Comparison of ENCODE assay signal across 19 cellular contexts in genomic region chr18:79581911-79582310, GRCh38.
A peak's percentile ranks its signal among the peaks of the same experiment; 100 is the strongest.
DNase-seq lines count a peak whose midpoint lies in the region; ATAC-seq and TF ChIP-seq lines count a peak whose summit lies in the region.
"Had no signal": no experiment of that assay in that cellular context is flagged by ENCODE, and none has a peak within 500 bp of the region (broad histone marks: within the 10 kb centered on the region; RNA-seq: fewer than 3 reads in every experiment).

No MANE protein-coding gene starts in this region.

- TF ChIP-seq CTCF in left ventricle myocardium inferior (IDR thresholded peaks at IDR 0.05; ENCODE audit: borderline replicate concordance) (no peak), WERI-Rb-1 (IDR thresholded peaks at IDR 0.05; ENCODE audit: low read depth, low read length) (no peak), left lung (IDR thresholded peaks at IDR 0.05) (no peak), upper lobe of left lung (IDR thresholded peaks at IDR 0.05) (no peak)
- TF ChIP-seq CTCF in CD8-positive, alpha-beta T cell (IDR thresholded peaks at IDR 0.05): no peak

- H3K27me3 ChIP-seq in left ventricle myocardium inferior (ENCODE audit: low read depth) (peaks cover 9% of the 10 kb centered on the region), WERI-Rb-1 (ENCODE audit: insufficient read depth, low read depth, severe bottlenecking) (no peaks in the 10 kb centered on the region), left lung (peaks cover 0 to 20% of the 10 kb centered on the region in 2 donors), trophoblast cell (ENCODE audit: insufficient read depth, low read length) (no peaks in the 10 kb centered on the region), upper lobe of left lung (no peaks in the 10 kb centered on the region)
- H3K27me3 ChIP-seq in CD8-positive, alpha-beta T cell (ENCODE audit: insufficient read depth, low read length): no peaks in the 10 kb centered on the region
- H3K27me3 ChIP-seq: BLaER1 treated with 17β-estradiol and CSF1 and Interleukin-3, amounts not matched to agents 10 nM and 100 nM had no signal

- no peaks in the 10 kb centered on the region for H3K36me3 Mint-ChIP-seq in CD8-positive, alpha-beta T cell

- no peak overlapping the region for H2AFZ ChIP-seq in trophoblast cell (ENCODE audit: insufficient read depth, low read length, poor library complexity)
- H2AFZ ChIP-seq: GM23248 had no signal

- no CpG with 5 or more reads among the region's 8 CpGs for WGBS in trophoblast cell (ENCODE audit: extremely low coverage, insufficient coverage, insufficient read length)
- WGBS in upper lobe of left lung, 2 donors: 95 to 98% methylated on average over 6 to 8 of the region's 8 CpGs

- no peak overlapping the region for H2BK5ac ChIP-seq in trophoblast cell (ENCODE audit: low read depth, low read length, poor library complexity)

- H3K4me1 Mint-ChIP-seq in CD8-positive, alpha-beta T cell (ENCODE audit: low read depth): peaks cover 6% of the 10 kb centered on the region

- H3K36me3 ChIP-seq in left ventricle myocardium inferior: no peaks in the 10 kb centered on the region
- no peaks in the 10 kb centered on the region for H3K36me3 ChIP-seq in WERI-Rb-1
- no peaks in the 10 kb centered on the region for H3K36me3 ChIP-seq in left lung
- no peaks in the 10 kb centered on the region for H3K36me3 ChIP-seq in trophoblast cell (ENCODE audit: control insufficient read depth in 1 of 2, insufficient read depth in 2 of 2, low read length in 2 of 2)
- H3K36me3 ChIP-seq in upper lobe of left lung: no peaks in the 10 kb centered on the region
- H3K36me3 ChIP-seq in CD8-positive, alpha-beta T cell (ENCODE audit: insufficient read depth, low read length): no peaks in the 10 kb centered on the region
- H3K36me3 ChIP-seq: BLaER1 treated with 17β-estradiol and CSF1 and Interleukin-3, amounts not matched to agents 10 nM and 100 nM had no signal

- H3K18ac ChIP-seq in trophoblast cell (ENCODE audit: low read length): no peak overlapping the region

- H3K9ac ChIP-seq in trophoblast cell (ENCODE audit: low read length): no peak overlapping the region
- H3K9ac ChIP-seq: BLaER1 treated with 17β-estradiol and CSF1 and Interleukin-3, amounts not matched to agents 10 nM and 100 nM; GM23248 had no signal

- no peak overlapping the region for H2AK5ac ChIP-seq in trophoblast cell (ENCODE audit: low read length)

- H3K4me3 Mint-ChIP-seq in CD8-positive, alpha-beta T cell: no peak overlapping the region

- peak; percentile 30 for DNase-seq in Right ventricle myocardium superior
- no peak for DNase-seq in left ventricle myocardium inferior
- DNase-seq in WERI-Rb-1: peak; percentile 2
- peak; percentile 10 to 31 for DNase-seq in left lung
- DNase-seq in trophoblast cell: no peak
- no peak for DNase-seq in upper lobe of left lung
- DNase-seq in CD8-positive, alpha-beta T cell: no peak
- DNase-seq: DND-41, GM23248, Kasumi-1, NCI-H1105 treated with DMSO at 0.1 percent for 48 hours, NCI-H187, NCI-H345, NCI-H526, SIG-M5 had no signal

- H3K79me2 ChIP-seq in trophoblast cell (ENCODE audit: control insufficient read depth, insufficient read depth, low read length, poor library complexity): no peaks in the 10 kb centered on the region

- H3K4me1 ChIP-seq in left ventricle myocardium inferior (peaks cover 15% of the 10 kb centered on the region), left lung (peaks cover 4 to 6% of the 10 kb centered on the region in 2 donors), trophoblast cell (ENCODE audit: control insufficient read depth in 1 of 2, insufficient read depth in 2 of 2, low read length in 2 of 2) (no peaks in the 10 kb centered on the region), upper lobe of left lung (peaks cover 4 to 11% (median 8%) of the 10 kb centered on the region in 4 donors)
- peaks cover 10% of the 10 kb centered on the region for H3K4me1 ChIP-seq in CD8-positive, alpha-beta T cell (ENCODE audit: insufficient read depth, low read length)
- H3K4me1 ChIP-seq: A549 had no signal

- no peak for TF ChIP-seq POLR2A in upper lobe of left lung (IDR thresholded peaks at IDR 0.05)

- no peak overlapping the region for H3K27ac ChIP-seq in left ventricle myocardium inferior (replicated peaks)
- no peak overlapping the region for H3K27ac ChIP-seq in WERI-Rb-1
- H3K27ac ChIP-seq in left lung: no peak overlapping the region
- no peak overlapping the region for H3K27ac ChIP-seq in trophoblast cell (ENCODE audit: low read depth, low read length)
- H3K27ac ChIP-seq in upper lobe of left lung: no peak overlapping the region
- H3K27ac ChIP-seq in CD8-positive, alpha-beta T cell (ENCODE audit: low read depth, low read length): no peak overlapping the region
- H3K27ac ChIP-seq: A549; BLaER1 treated with 17β-estradiol and CSF1 and Interleukin-3, amounts not matched to agents 10 nM and 100 nM; GM23248 had no signal

- intact Hi-C loops in Right ventricle myocardium superior (cut with DNase I) (no loop called here), left ventricle myocardium inferior (cut with micrococcal nuclease) (no loop called here), left lung (cut with DNase I) (no loop called here)
- intact Hi-C loops in CD8-positive, alpha-beta T cell (cut with DNase I, micrococcal nuclease): no loop called here

- peaks cover 2% of the 10 kb centered on the region for H3K27me3 Mint-ChIP-seq in CD8-positive, alpha-beta T cell (ENCODE audit: low read depth)

- H3K4me3 ChIP-seq in left ventricle myocardium inferior (no peak overlapping the region), WERI-Rb-1 (ENCODE audit: low read depth, low read length) (no peak overlapping the region), left lung (no peak overlapping the region), trophoblast cell (ENCODE audit: low read depth, low read length) (peak overlapping the region; percentile 25), upper lobe of left lung (no peak overlapping the region)
- H3K4me3 ChIP-seq in CD8-positive, alpha-beta T cell (ENCODE audit: low read depth, low read length): no peak overlapping the region
- H3K4me3 ChIP-seq: A549; BLaER1 treated with 17β-estradiol and CSF1 and Interleukin-3, amounts not matched to agents 10 nM and 100 nM; GM23248 had no signal

- no peak for ATAC-seq in Right ventricle myocardium superior (ENCODE audit: poor library complexity)
- no peak for ATAC-seq in left lung
- no peak for ATAC-seq in HG02642 (IDR thresholded peaks at IDR 0.05; ENCODE audit: poor library complexity, unreplicated experiment)
- no peak for ATAC-seq in upper lobe of left lung (ENCODE audit: low FRiP score in 2 of 2)
- no peak for ATAC-seq in CD8-positive, alpha-beta T cell
- ATAC-seq: A549, HCT116 had no signal

- CTCF ChIA-PET in CD8-positive, alpha-beta T cell (lab: Charles Lee): no interaction called here

- H4K8ac ChIP-seq in trophoblast cell (ENCODE audit: low read depth, low read length): no peak overlapping the region

- no peak overlapping the region for H2BK120ac ChIP-seq in trophoblast cell (ENCODE audit: insufficient read depth, low read length, poor library complexity)

- no peak overlapping the region for H3K4ac ChIP-seq in trophoblast cell (ENCODE audit: low read depth, low read length)

- POLR2A ChIA-PET in CD8-positive, alpha-beta T cell (lab: Charles Lee): no interaction called here

- no peak overlapping the region for H4K91ac ChIP-seq in trophoblast cell (ENCODE audit: low read depth, low read length)

- no peak overlapping the region for H4K12ac ChIP-seq in trophoblast cell (ENCODE audit: low read depth, low read length)

- H3K14ac ChIP-seq in trophoblast cell (ENCODE audit: low read length): no peak overlapping the region

- no peak overlapping the region for H3K27ac Mint-ChIP-seq in CD8-positive, alpha-beta T cell

- no peak overlapping the region for H2BK12ac ChIP-seq in trophoblast cell (ENCODE audit: low read length)

- no peaks in the 10 kb centered on the region for H3K79me1 ChIP-seq in trophoblast cell (ENCODE audit: low read length)

- H3K4me2 ChIP-seq in trophoblast cell (ENCODE audit: low read length): no peak overlapping the region
- H3K4me2 ChIP-seq: A549; BLaER1 treated with 17β-estradiol and CSF1 and Interleukin-3, amounts not matched to agents 10 nM and 100 nM had no signal

- no peaks in the 10 kb centered on the region for H3K9me3 Mint-ChIP-seq in CD8-positive, alpha-beta T cell

- H3K23ac ChIP-seq in trophoblast cell (ENCODE audit: low read length): no peak overlapping the region

- H3K9me3 ChIP-seq in left ventricle myocardium inferior (replicated peaks) (no peaks in the 10 kb centered on the region), WERI-Rb-1 (ENCODE audit: severe bottlenecking) (no peaks in the 10 kb centered on the region), left lung (no peaks in the 10 kb centered on the region), trophoblast cell (ENCODE audit: insufficient read depth, low read depth, low read length) (peaks cover 17% of the 10 kb centered on the region), upper lobe of left lung (no peaks in the 10 kb centered on the region)
- H3K9me3 ChIP-seq in CD8-positive, alpha-beta T cell (ENCODE audit: low read length): no peaks in the 10 kb centered on the region
- H3K9me3 ChIP-seq: A549; BLaER1 treated with 17β-estradiol and CSF1 and Interleukin-3, amounts not matched to agents 10 nM and 100 nM had no signal

- no peak for TF ChIP-seq EP300 in upper lobe of left lung (IDR thresholded peaks at IDR 0.05)

Comparison
In these comparisons a context has a peak if more than half of its experiments do, and no peak if none do; other contexts are left out.
1. DNase-seq: peak in Right ventricle myocardium superior (single experiment), WERI-Rb-1 (single experiment) and left lung (2 of 2); none in left ventricle myocardium inferior (single experiment), trophoblast cell (0 of 2), upper lobe of left lung (0 of 2) and CD8-positive, alpha-beta T cell (0 of 7).